ENCODE assay signal across 17 cellular contexts in the genomic region with DNA sequence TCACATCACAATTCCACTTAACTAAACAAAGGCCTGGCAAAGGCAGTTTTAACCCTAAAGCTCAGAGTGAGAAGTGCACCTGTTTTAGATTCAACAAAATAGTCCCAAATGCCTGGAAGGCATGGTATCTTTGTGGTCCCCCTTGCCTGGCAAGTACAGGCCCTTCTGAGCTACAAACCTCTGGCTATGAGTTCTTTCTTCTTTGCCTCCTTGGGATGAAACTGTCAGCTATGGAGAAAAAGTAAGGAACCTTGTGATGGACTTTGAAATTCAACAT.
DNase-seq lines count a peak whose midpoint lies in the region; ATAC-seq, FAIRE-seq and TF ChIP-seq lines count a peak whose summit lies in the region.
"Had no signal": no experiment of that assay in that cellular context is flagged by ENCODE, and none has a peak within 500 bp of the region (broad histone marks: within the 10 kb centered on the region; RNA-seq: fewer than 3 reads in every experiment).

No MANE protein-coding gene starts in this region.

- H3K9ac ChIP-seq in astrocyte (ENCODE audit: low read length) (no peak overlapping the region), smooth muscle cell (ENCODE audit: low read depth) (no peak overlapping the region)

- no peak overlapping the region for H3K4me3 Mint-ChIP-seq in astrocyte (ENCODE audit: unreplicated experiment)
- H3K4me3 Mint-ChIP-seq: CD8-positive, alpha-beta T cell; T-cell had no signal

- no peaks in the 10 kb centered on the region for H3K79me2 ChIP-seq in astrocyte (ENCODE audit: insufficient read depth, low read length)
- H3K79me2 ChIP-seq in smooth muscle cell (ENCODE audit: low read depth): no peaks in the 10 kb centered on the region

- no peaks in the 10 kb centered on the region for H3K27me3 ChIP-seq in astrocyte (ENCODE audit: insufficient read depth, low read length)
- H3K27me3 ChIP-seq in smooth muscle cell (ENCODE audit: low read depth): no peaks in the 10 kb centered on the region
- no peaks in the 10 kb centered on the region for H3K27me3 ChIP-seq in breast epithelium

- intact Hi-C loops in posterior cingulate gyrus (cut with DNase I) (no loop called here), breast epithelium (cut with DNase I; ENCODE audit: low total_unique reads) (no loop called here)

- H3K27ac Mint-ChIP-seq in astrocyte (ENCODE audit: unreplicated experiment): no peak overlapping the region
- H3K27ac Mint-ChIP-seq: CD8-positive, alpha-beta T cell; T-cell had no signal

- H3K4me3 ChIP-seq in astrocyte (ENCODE audit: insufficient read depth, low read depth, low read length) (peak overlapping the region; percentile 17), smooth muscle cell (no peak overlapping the region), breast epithelium (no peak overlapping the region)
- H3K4me3 ChIP-seq: SK-N-MC had no signal

- TF ChIP-seq CTCF in astrocyte (IDR thresholded peaks at IDR 0.05; ENCODE audit: insufficient read depth, low read depth, low read length) (no peak), smooth muscle cell (IDR thresholded peaks at IDR 0.05; ENCODE audit: borderline replicate concordance, insufficient read depth, poor library complexity, severe bottlenecking) (no peak), breast epithelium (IDR thresholded peaks at IDR 0.05) (no peak)

- no peaks in the 10 kb centered on the region for H3K9me3 Mint-ChIP-seq in astrocyte (ENCODE audit: unreplicated experiment)
- H3K9me3 Mint-ChIP-seq: CD8-positive, alpha-beta T cell had no signal

- H3K36me3 Mint-ChIP-seq in astrocyte (ENCODE audit: low read depth, unreplicated experiment): no peaks in the 10 kb centered on the region
- H3K36me3 Mint-ChIP-seq: CD8-positive, alpha-beta T cell; T-cell had no signal

- peak overlapping the region; percentile 32 for H3K27ac ChIP-seq in astrocyte (ENCODE audit: low read depth, low read length)
- H3K27ac ChIP-seq in smooth muscle cell (ENCODE audit: low read depth): peak overlapping the region; percentile 63
- no peak overlapping the region for H3K27ac ChIP-seq in breast epithelium
- H3K27ac ChIP-seq: SK-N-MC had no signal

- peaks cover 16% of the 10 kb centered on the region for H3K4me1 Mint-ChIP-seq in astrocyte (ENCODE audit: low read depth, unreplicated experiment)
- H3K4me1 Mint-ChIP-seq: T-cell had no signal

- DNase-seq in DMS53 (lab: John Stamatoyannopoulos, UW) (peak; percentile 49), NCI-H2081 treated with DMSO at 0.1 percent for 48 hours (lab: John Stamatoyannopoulos, UW) (peak; percentile 76), astrocyte (ENCODE audit: low read depth) (no peak), smooth muscle cell (lab: John Stamatoyannopoulos, UW; ENCODE audit: unreplicated experiment) (no peak), posterior cingulate gyrus (no peak), breast epithelium (ENCODE audit: low spot score in 2 of 2) (no peak)
- DNase-seq: CD8-positive, alpha-beta T cell; KG1; NCI-H1694; NCI-H510A; NCI-H774; T-cell had no signal

- FAIRE-seq in astrocyte (lab: Jason Lieb, UNC): peak; percentile 39
- FAIRE-seq: GM12892, HepG2 had no signal

- H3K36me3 ChIP-seq in astrocyte (ENCODE audit: insufficient read depth, low read length) (no peaks in the 10 kb centered on the region), smooth muscle cell (ENCODE audit: low read depth) (no peaks in the 10 kb centered on the region), breast epithelium (no peaks in the 10 kb centered on the region)

- no peaks in the 10 kb centered on the region for H3K27me3 Mint-ChIP-seq in astrocyte (ENCODE audit: low read depth, unreplicated experiment)
- H3K27me3 Mint-ChIP-seq: T-cell had no signal

- no peak for TF ChIP-seq POLR2A in breast epithelium (IDR thresholded peaks at IDR 0.05)

- H4K20me1 ChIP-seq in astrocyte (ENCODE audit: insufficient read depth, low read length) (no peaks in the 10 kb centered on the region), smooth muscle cell (ENCODE audit: low read depth) (no peaks in the 10 kb centered on the region)

- H3K9me3 ChIP-seq in astrocyte (ENCODE audit: insufficient read depth, low read depth, low read length) (no peaks in the 10 kb centered on the region), smooth muscle cell (replicated peaks; ENCODE audit: low read depth) (no peaks in the 10 kb centered on the region), breast epithelium (no peaks in the 10 kb centered on the region)

- H3K4me2 ChIP-seq in astrocyte (ENCODE audit: low read length) (peak overlapping the region; percentile 73), smooth muscle cell (peak overlapping the region; percentile 38)

- H3F3A ChIP-seq in smooth muscle cell (ENCODE audit: low read depth): no peaks in the 10 kb centered on the region

- H3K4me1 ChIP-seq in astrocyte (ENCODE audit: insufficient read depth, low read length) (peaks cover 12% of the 10 kb centered on the region), smooth muscle cell (ENCODE audit: low read depth) (peaks cover 21% of the 10 kb centered on the region), breast epithelium (no peaks in the 10 kb centered on the region)

- ATAC-seq in HG02588 (IDR thresholded peaks at IDR 0.05; ENCODE audit: unreplicated experiment): no peak
- ATAC-seq: CD8-positive, alpha-beta T cell; HepG2; Right ventricle myocardium inferior; T-cell had no signal

- H2AFZ ChIP-seq in astrocyte (ENCODE audit: low read depth, low read length) (no peak overlapping the region), smooth muscle cell (ENCODE audit: low read depth) (no peak overlapping the region)

Comparison
In these comparisons a context has a peak if more than half of its experiments do, and no peak if none do; other contexts are left out.
1. DNase-seq: peak in DMS53 (single experiment) and NCI-H2081 treated with DMSO at 0.1 percent for 48 hours (single experiment); none in astrocyte (single experiment), smooth muscle cell (single experiment), posterior cingulate gyrus (0 of 10) and breast epithelium (0 of 2).
2. H3K27ac ChIP-seq: peak in astrocyte (single experiment) and smooth muscle cell (single experiment); none in breast epithelium (0 of 2).